In the genomic region with DNA sequence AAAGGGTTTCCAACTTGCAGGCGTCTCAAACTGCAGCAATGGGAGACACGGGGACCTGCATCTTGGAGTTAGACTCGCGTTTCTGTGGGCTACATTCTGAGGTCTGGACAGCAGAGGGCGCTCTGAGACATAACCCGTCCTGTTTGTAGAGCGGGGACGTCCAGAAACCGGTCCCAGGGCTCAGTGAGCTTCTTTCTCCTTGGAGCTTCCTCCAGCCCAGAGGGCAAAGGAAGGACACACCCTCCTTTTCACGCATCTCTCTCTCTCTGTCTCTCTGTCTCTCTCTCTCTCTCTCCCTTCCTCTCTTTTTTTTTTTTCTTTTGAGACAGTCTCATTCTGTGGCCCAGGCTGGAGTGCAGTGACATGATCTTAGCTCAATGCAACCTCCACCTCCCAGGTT, we compare ENCODE assay signal across 8 cellular contexts. TPM values are rescaled to one million over a fixed set of nuclear protein-coding genes. Genes with fewer than 3 reads are reported as not detected.
DNase-seq lines count a peak whose midpoint lies in the region; ATAC-seq, FAIRE-seq and TF ChIP-seq lines count a peak whose summit lies in the region.

No MANE protein-coding gene starts in this region.

- DNase-seq in EH (ENCODE audit: low read depth) (peak; percentile 78), LHCN-M2 (ENCODE audit: low read depth) (peak; percentile 63), SK-N-SH (peak; percentile 82), globus pallidus (ENCODE audit: low spot score) (peak; percentile 55), pancreas (peak in 5 of 6 donors; percentile 61 to 93 (median 76)), type B pancreatic cell (ENCODE audit: extremely low spot score, unreplicated experiment) (peak; percentile 86)
- peak; percentile 67 to 85 (median 76) for DNase-seq in activated naive CD4-positive, alpha-beta T cell (lab: John Stamatoyannopoulos, UW)

- H3K27me3 ChIP-seq in SK-N-SH (ENCODE audit: insufficient read depth), result peaks cover 51% of the 10 kb centered on the region
- peaks cover 0 to 4% (median 0%) of the 10 kb centered on the region in 4 donors for H3K27me3 ChIP-seq in pancreas

- H3F3A ChIP-seq in SK-N-SH (replicated peaks; ENCODE audit: insufficient read depth), result no peaks in the 10 kb centered on the region

- no peaks in the 10 kb centered on the region for H3K9me2 ChIP-seq in SK-N-SH

- H3K36me3 Mint-ChIP-seq in type B pancreatic cell, result no peaks in the 10 kb centered on the region

- no peak overlapping the region for H3K27ac ChIP-seq in SK-N-SH (ENCODE audit: low read depth in 2 of 2, low read length in 1 of 2)
- no peak overlapping the region for H3K27ac ChIP-seq in pancreas

- peak; percentile 75 for TF ChIP-seq CTCF in SK-N-SH (IDR thresholded peaks at IDR 0.05)
- peak; percentile 44 to 59 (median 52) for TF ChIP-seq CTCF in pancreas (IDR thresholded peaks at IDR 0.05)
- TF ChIP-seq CTCF in type B pancreatic cell (conservative IDR thresholded peaks at IDR 0.05), result peak; percentile 85

- no peak overlapping the region for H3K9ac ChIP-seq in SK-N-SH

- H3K4me3 Mint-ChIP-seq in type B pancreatic cell, result no peak overlapping the region

- no peaks in the 10 kb centered on the region for H3K36me3 ChIP-seq in SK-N-SH (replicated peaks in 1 of 2; ENCODE audit: control insufficient read depth in 1 of 2, insufficient read depth in 2 of 2, low read length in 1 of 2)
- no peaks in the 10 kb centered on the region for H3K36me3 ChIP-seq in pancreas

- ATAC-seq in pancreas (peak; percentile 35 to 81 (median 72)), HG03521 (IDR thresholded peaks at IDR 0.05; ENCODE audit: unreplicated experiment) (no peak)

- no peak overlapping the region for H2AFZ ChIP-seq in SK-N-SH (ENCODE audit: low read depth)

- POLR2A ChIA-PET in SK-N-SH (lab: Yijun Ruan, JAX), result no interaction called here

- peaks cover 32% of the 10 kb centered on the region for H3K27me3 Mint-ChIP-seq in type B pancreatic cell

- H3K4me3 ChIP-seq in SK-N-SH (ENCODE audit: low read depth in 2 of 2, low read length in 1 of 2) (no peak overlapping the region; a peak in 1 of 4 replicates), pancreas (no peak overlapping the region)

- H3K27ac Mint-ChIP-seq in type B pancreatic cell, result no peak overlapping the region

- no peak for FAIRE-seq in pancreas (lab: Jason Lieb, UNC)

- no peak overlapping the region for H3K4me2 ChIP-seq in SK-N-SH

- TF ChIP-seq RAD21 in SK-N-SH (IDR thresholded peaks at IDR 0.05; ENCODE audit: low read length), result peak; percentile 48

- CTCF ChIA-PET in SK-N-SH (lab: Yijun Ruan, JAX), result interaction anchor here (0.6 to 4.8 kb wide), 18 partner anchors 9 to 1980 kb away, joined by 3 to 94 read pairs (median 4); a partner anchor contains a TSS

- intact Hi-C loops in pancreas (cut with DNase I), result no loop called here

- peaks cover 5% of the 10 kb centered on the region for H3K4me1 Mint-ChIP-seq in type B pancreatic cell (ENCODE audit: unreplicated experiment)

- no peaks in the 10 kb centered on the region for H4K20me1 ChIP-seq in SK-N-SH (ENCODE audit: insufficient read depth)

- no peaks in the 10 kb centered on the region for H3K79me2 ChIP-seq in SK-N-SH (ENCODE audit: insufficient read depth)

- whole genome bisulfite sequencing in SK-N-SH (ENCODE audit: low lambda C conversion rate), result 5% methylated on average over 10 of the region's 10 CpGs
- WGBS in pancreas, 2 donors, result 3 to 5% methylated on average over 10 of the region's 10 CpGs

- no peaks in the 10 kb centered on the region for H3K9me3 Mint-ChIP-seq in type B pancreatic cell

- no peak for TF ChIP-seq EP300 in SK-N-SH (IDR thresholded peaks at IDR 0.05; ENCODE audit: borderline replicate concordance in 1 of 2, low read depth in 1 of 2, low read length in 1 of 2)

- H3K9me3 ChIP-seq in SK-N-SH (no peaks in the 10 kb centered on the region), pancreas (no peaks in the 10 kb centered on the region)

- H3K4me1 ChIP-seq in SK-N-SH (ENCODE audit: control insufficient read depth in 1 of 2, insufficient read depth in 2 of 2, low read depth in 1 of 2, low read length in 1 of 2) (no peaks in the 10 kb centered on the region), pancreas (no peaks in the 10 kb centered on the region)

TF ChIP-seq in SK-N-SH, 30 proteins besides CTCF, POLR2A, EP300 and RAD21:
- TF ChIP-seq RXRA (IDR thresholded peaks at IDR 0.05; ENCODE audit: borderline replicate concordance, low read depth) (no peak), SMC3 (IDR thresholded peaks at IDR 0.05; ENCODE audit: low read depth, low read length) (peak; percentile 38), MXI1 (IDR thresholded peaks at IDR 0.05; ENCODE audit: low read depth, low read length) (no peak), JUND (IDR thresholded peaks at IDR 0.05) (no peak), CHD2 (IDR thresholded peaks at IDR 0.05; ENCODE audit: low read length, partially characterized antibody) (no peak)

RNA-seq across cellular contexts. Expression of a gene that starts 19.8 kb away (rescaled TPM):
- 367 and 373 TPM in 2 replicates for total RNA-seq in LHCN-M2 (2014; rRNA removed)
- polyA plus RNA-seq in LHCN-M2 (2012), result 781 TPM
- 1,138 and 1,294 TPM in 2 replicates for polyA plus RNA-seq in SK-N-SH (2012; rRNA removed)
- 1,164 and 1,171 TPM in 2 replicates for polyA plus RNA-seq in SK-N-SH (2012; cell fraction: cytosol; rRNA removed)
- 473 and 619 TPM in 2 replicates for polyA plus RNA-seq in SK-N-SH (2012; cell fraction: nucleus; rRNA removed)
- total RNA-seq in pancreas, result 100 to 1,000 TPM; 198 to 270 (median 257) TPM
- polyA plus RNA-seq in pancreas, result 100 to 1,000 TPM; 428 to 510 TPM
- 524 and 674 TPM in 2 replicates for total RNA-seq in type B pancreatic cell (ENCODE audit: low replicate concordance)

RNA-seq across cellular contexts. Expression of a gene that starts 19.9 kb away (rescaled TPM):
- total RNA-seq in LHCN-M2 (2014; rRNA removed) (50.1 and 62.1 TPM in 2 replicates), pancreas (10 to 100 TPM in 3 of 6 donors, 1 to 10 TPM in 3; 6.8 to 13.6 (median 9.7) TPM), type B pancreatic cell (ENCODE audit: low replicate concordance) (34.8 and 41.4 TPM in 2 replicates)
- polyA plus RNA-seq in LHCN-M2 (2012), result 30.2 TPM
- polyA plus RNA-seq in SK-N-SH (2012; rRNA removed) (45.9 and 52.9 TPM in 2 replicates), pancreas (10 to 100 TPM in 1 of 2 donors, 1 to 10 TPM in 1; 9.5 to 14.2 TPM)
- polyA plus RNA-seq in SK-N-SH (2012; cell fraction: cytosol; rRNA removed), result 36.2 and 45.8 TPM in 2 replicates
- 42.9 and 47.0 TPM in 2 replicates for polyA plus RNA-seq in SK-N-SH (2012; cell fraction: nucleus; rRNA removed)
